ENCODE assay signal across 8 cellular contexts in genomic region chr3:23945903-23946751, GRCh38. TPM values are rescaled to one million over a fixed set of nuclear protein-coding genes. Genes with fewer than 3 reads are reported as not detected.
A peak's percentile ranks its signal among the peaks of the same experiment; 100 is the strongest.
DNase-seq lines count a peak whose midpoint lies in the region; ATAC-seq, FAIRE-seq and TF ChIP-seq lines count a peak whose summit lies in the region.

No MANE protein-coding gene starts in this region.

- peak overlapping the region; percentile 51; the same call in 1 of the 2 replicates for H3K27ac ChIP-seq in SU-DHL-6 (ENCODE audit: low read depth, low read length)
- peak overlapping the region; percentile 99 to 100 (median 100) for H3K27ac ChIP-seq in transverse colon

- H3K4me2 ChIP-seq in SU-DHL-6 (ENCODE audit: low read depth, low read length, poor library complexity, severe bottlenecking) = peak overlapping the region; percentile 77

- peaks cover 6 to 55% (median 41%) of the 10 kb centered on the region in 4 donors for H3K4me1 ChIP-seq in transverse colon

- TF ChIP-seq POLR2A in GM12892 (IDR thresholded peaks at IDR 0.05; ENCODE audit: low read depth, low read length) (peak; percentile 46; the same call in 1 of the 2 replicates), transverse colon (IDR thresholded peaks at IDR 0.05) (peak; percentile 77)

- FAIRE-seq in GM12892 (lab: Jason Lieb, UNC) = peak; percentile 96

- H3K9ac ChIP-seq in SU-DHL-6 (ENCODE audit: low read length) = peak overlapping the region; percentile 79

- TF ChIP-seq EP300 in transverse colon (IDR thresholded peaks at IDR 0.05; ENCODE audit: low read depth) = peak; percentile 88

- H2AFZ ChIP-seq in SU-DHL-6 (ENCODE audit: low read depth, low read length, severe bottlenecking) = peak overlapping the region; percentile 98

- peaks cover 51% of the 10 kb centered on the region for H3K4me1 Mint-ChIP-seq in activated naive CD8-positive, alpha-beta T cell treated with anti-CD3 and anti-CD28 coated beads, Interleukin-2, amount 50 U/mL, for 24 hours

- no peaks in the 10 kb centered on the region for H3K9me3 Mint-ChIP-seq in activated naive CD8-positive, alpha-beta T cell treated with anti-CD3 and anti-CD28 coated beads, Interleukin-2, amount 50 U/mL, for 24 hours

- no peaks in the 10 kb centered on the region for H3K9me3 ChIP-seq in SU-DHL-6 (ENCODE audit: insufficient read depth, low read length)
- H3K9me3 ChIP-seq in transverse colon = no peaks in the 10 kb centered on the region

- no peaks in the 10 kb centered on the region for H3K27me3 ChIP-seq in SU-DHL-6 (ENCODE audit: low read length)
- no peaks in the 10 kb centered on the region for H3K27me3 ChIP-seq in transverse colon

- in situ Hi-C loops in transverse colon (cut with MboI; ENCODE audit: low pct_ligation_motif_present in 1 of 4, low pct_unique_long_range_greater_than_20kb in 1 of 4, low sequenced_read_pairs in 3 of 4) = no loop called here

- H3K36me3 ChIP-seq in SU-DHL-6 (ENCODE audit: low read length) (no peaks in the 10 kb centered on the region), transverse colon (no peaks in the 10 kb centered on the region)

- DNase-seq in GM12892 (ENCODE audit: insufficient read length) = peak; percentile 90
- DNase-seq in NCI-H1417 (lab: John Stamatoyannopoulos, UW) = peak; percentile 95 to 96 (median 96)
- peak; percentile 97 for DNase-seq in activated naive CD8-positive, alpha-beta T cell treated with anti-CD3 and anti-CD28 coated beads, Interleukin-2, amount 50 U/mL, for 24 hours
- peak; percentile 99 for DNase-seq in cardiac septum (ENCODE audit: low spot score)
- DNase-seq in pons (ENCODE audit: low spot score) = peak; percentile 96
- peak; percentile 99 for DNase-seq in transverse colon

- peaks cover 10% of the 10 kb centered on the region for H3K27me3 Mint-ChIP-seq in activated naive CD8-positive, alpha-beta T cell treated with anti-CD3 and anti-CD28 coated beads, Interleukin-2, amount 50 U/mL, for 24 hours

- peak overlapping the region; percentile 92 for H3K27ac Mint-ChIP-seq in activated naive CD8-positive, alpha-beta T cell treated with anti-CD3 and anti-CD28 coated beads, Interleukin-2, amount 50 U/mL, for 24 hours

- 1 to 6% methylated on average over 5 to 39 of the region's 89 CpGs for WGBS in transverse colon (ENCODE audit: low coverage in 1 of 2), 2 donors

- H3K79me2 ChIP-seq in SU-DHL-6 (ENCODE audit: insufficient read depth, low read length) = no peaks in the 10 kb centered on the region

- peak; percentile 84 for ATAC-seq in HG02798 (IDR thresholded peaks at IDR 0.05; ENCODE audit: poor library complexity, unreplicated experiment)
- peak; percentile 76 for ATAC-seq in activated naive CD8-positive, alpha-beta T cell treated with anti-CD3 and anti-CD28 coated beads, Interleukin-2, amount 50 U/mL, for 24 hours

- H3K4me3 ChIP-seq in SU-DHL-6 (ENCODE audit: insufficient read depth, low read length, poor library complexity, severe bottlenecking) = peak overlapping the region; percentile 90
- H3K4me3 ChIP-seq in transverse colon = peak overlapping the region; percentile 43 to 99 (median 88)

- TF ChIP-seq CTCF in SU-DHL-6 (IDR thresholded peaks at IDR 0.05; ENCODE audit: insufficient read depth, low read length, poor library complexity, severe bottlenecking) (no peak), transverse colon (IDR thresholded peaks at IDR 0.05) (peak in 2 of 5 experiments; percentile 5 to 36)

- no peaks in the 10 kb centered on the region for H3K36me3 Mint-ChIP-seq in activated naive CD8-positive, alpha-beta T cell treated with anti-CD3 and anti-CD28 coated beads, Interleukin-2, amount 50 U/mL, for 24 hours (ENCODE audit: low read depth)

- H3F3A ChIP-seq in SU-DHL-6 (ENCODE audit: insufficient read depth) = peaks cover 24% of the 10 kb centered on the region

- no peaks in the 10 kb centered on the region for H3K9me2 ChIP-seq in SU-DHL-6 (replicated peaks; ENCODE audit: insufficient read depth, low read length)

- no peaks in the 10 kb centered on the region for H4K20me1 ChIP-seq in SU-DHL-6 (ENCODE audit: low read depth, low read length)

- H3K4me3 Mint-ChIP-seq in activated naive CD8-positive, alpha-beta T cell treated with anti-CD3 and anti-CD28 coated beads, Interleukin-2, amount 50 U/mL, for 24 hours = peak overlapping the region; percentile 86

- intact Hi-C loops in cardiac septum (cut with DNase I) (loop anchor here (1.0 to 5.0 kb wide), 2 partner anchors 29 to 46 kb away; partner anchors contain the start of gene RPL15), transverse colon (cut with DNase I; ENCODE audit: low total_unique reads) (no loop called here)

RNA-seq across cellular contexts. Expression of gene NR1D2, which starts 1.0 kb away (rescaled TPM):
- polyA plus RNA-seq in GM12892 (2012; ENCODE audit: missing spikeins) = 2.7 TPM
- total RNA-seq in cardiac septum = 31.0 TPM
- total RNA-seq in transverse colon = 10 to 100 TPM; 21.9 to 34.8 (median 26.9) TPM

RNA-seq across cellular contexts. Expression of gene RPL15, which starts 29.2 kb away (rescaled TPM):
- 4,883 TPM for polyA plus RNA-seq in GM12892 (2012; ENCODE audit: missing spikeins)
- 798 TPM for total RNA-seq in cardiac septum
- total RNA-seq in transverse colon = 1,000 to 10,000 TPM in 2 of 4 donors, 100 to 1,000 TPM in 2; 443 to 1,500 (median 1,074) TPM

RNA-seq across cellular contexts. Expression of gene NKIRAS1, which starts 29.3 kb away (rescaled TPM):
- 8.4 TPM for polyA plus RNA-seq in GM12892 (2012; ENCODE audit: missing spikeins)
- total RNA-seq in cardiac septum = 17.2 TPM
- 10 to 100 TPM in 2 of 4 donors, 1 to 10 TPM in 2; 3.2 to 13.8 (median 8.9) TPM for total RNA-seq in transverse colon

Comparison
In these comparisons a context has a peak if more than half of its experiments do, and no peak if none do; other contexts are left out.
1. Peak in every context shown above with its lines: DNase-seq, ATAC-seq, H3K4me3 ChIP-seq and H3K27ac ChIP-seq.